In genomic region chr11:105000797-105001196, GRCh38 we compare ENCODE assay signal across 8 cellular contexts. TPM values are rescaled to one million over a fixed set of nuclear protein-coding genes. Genes with fewer than 3 reads are reported as not detected.
DNase-seq lines count a peak whose midpoint lies in the region; ATAC-seq and TF ChIP-seq lines count a peak whose summit lies in the region.

No MANE protein-coding gene starts in this region.

- no peaks in the 10 kb centered on the region for H3K36me3 ChIP-seq in effector memory CD4-positive, alpha-beta T cell (ENCODE audit: control insufficient read depth, insufficient read depth, low read length)

- DNase-seq in AG04449 (ENCODE audit: low read depth, low spot score) (no peak), sciatic nerve (ENCODE audit: low spot score) (no peak)
- DNase-seq in activated CD4-positive, alpha-beta T cell treated with anti-CD3 and anti-CD28 coated beads for 24 hours (ENCODE audit: low read depth in 2 of 2) = peak; percentile 28 to 31
- peak; percentile 5 to 41 (median 30) for DNase-seq in effector memory CD4-positive, alpha-beta T cell

- CTCF ChIA-PET in AG04449 (lab: Yijun Ruan, JAX) = interaction anchor here (1.0 kb wide), 1 partner anchor 8 kb away, joined by 3 read pairs; no protein-coding TSS in a partner anchor

- ATAC-seq in GM19025 (IDR thresholded peaks at IDR 0.05; ENCODE audit: low read depth, unreplicated experiment) = peak; percentile 70
- peak; percentile 87 for ATAC-seq in HG03175 (IDR thresholded peaks at IDR 0.05; ENCODE audit: unreplicated experiment)
- peak; percentile 44 for ATAC-seq in sciatic nerve
- no peak for ATAC-seq in HG02840 (IDR thresholded peaks at IDR 0.05; ENCODE audit: low FRiP score, unreplicated experiment)
- ATAC-seq in GM19452 (IDR thresholded peaks at IDR 0.05; ENCODE audit: unreplicated experiment) = no peak

- H3K27ac ChIP-seq in effector memory CD4-positive, alpha-beta T cell (ENCODE audit: insufficient read depth, low read length, poor library complexity, severe bottlenecking) = no peak overlapping the region

- POLR2A ChIA-PET in AG04449 (lab: Yijun Ruan, JAX) = no interaction called here

- peak; percentile 19 for TF ChIP-seq CTCF in AG04449 (IDR thresholded peaks at IDR 0.05; ENCODE audit: insufficient read depth, low read length, missing control alignments)

- H3K4me3 ChIP-seq in AG04449 (ENCODE audit: low read depth, low read length) = no peak overlapping the region
- H3K4me3 ChIP-seq in effector memory CD4-positive, alpha-beta T cell (ENCODE audit: insufficient read depth, low read depth, low read length, poor library complexity, severe bottlenecking) = no peak overlapping the region

- intact Hi-C loops in sciatic nerve (cut with DNase I) = no loop called here

- no peaks in the 10 kb centered on the region for H3K27me3 ChIP-seq in effector memory CD4-positive, alpha-beta T cell (replicated peaks; ENCODE audit: control insufficient read depth, insufficient read depth, low read length, poor library complexity, severe bottlenecking)

- H3K9me3 ChIP-seq in effector memory CD4-positive, alpha-beta T cell (ENCODE audit: control insufficient read depth, low read length) = no peaks in the 10 kb centered on the region

- no peaks in the 10 kb centered on the region for H3K4me1 ChIP-seq in effector memory CD4-positive, alpha-beta T cell (ENCODE audit: control insufficient read depth, insufficient read depth, low read length, poor library complexity, severe bottlenecking)

RNA-seq across cellular contexts. Expression of gene CASP5, which starts 22.2 kb away (rescaled TPM):
- total RNA-seq in sciatic nerve = 0.76 TPM

RNA-seq across cellular contexts. Expression of gene CASP4, which starts 32.4 kb away (rescaled TPM):
- total RNA-seq in sciatic nerve = 68.1 TPM

RNA-seq across cellular contexts. Expression of gene CASP1, which starts 34.1 kb away (rescaled TPM):
- total RNA-seq in sciatic nerve = 31.9 TPM

RNA-seq across cellular contexts. Expression of gene CARD16, which starts 44.3 kb away (rescaled TPM):
- total RNA-seq in sciatic nerve = 40.4 TPM

Comparison
In these comparisons a context has a peak if more than half of its experiments do, and no peak if none do; other contexts are left out.
1. DNase-seq: peak in activated CD4-positive, alpha-beta T cell treated with anti-CD3 and anti-CD28 coated beads for 24 hours (2 of 2) and effector memory CD4-positive, alpha-beta T cell (3 of 3); none in AG04449 (single experiment) and sciatic nerve (single experiment).
2. ATAC-seq: peak in GM19025 (single experiment), HG03175 (single experiment) and sciatic nerve (single experiment); none in HG02840 (single experiment) and GM19452 (single experiment).